In genomic region chr3:27749640-27750039, GRCh38 we compare ENCODE assay signal across 29 cellular contexts. TPM values are rescaled to one million over a fixed set of nuclear protein-coding genes. Genes with fewer than 3 reads are reported as not detected.
"Had no signal": no experiment of that assay in that cellular context is flagged by ENCODE, and none has a peak within 500 bp of the region (broad histone marks: within the 10 kb centered on the region; RNA-seq: fewer than 3 reads in every experiment).

No MANE protein-coding gene starts in this region.

- H3K4me1 ChIP-seq: SJCRH30 had no signal

- DNase-seq: activated CD4-positive, alpha-beta memory T cell treated with anti-CD3 and anti-CD28 coated beads for 36 hours; activated CD4-positive, alpha-beta T cell treated with anti-CD3 and anti-CD28 coated beads, Interleukin-2, amount 10 ng/mL, durations not matched to agents 7 days and 5 days; activated CD4-positive, CD25-positive, alpha-beta regulatory T cell treated with anti-CD3 and anti-CD28 coated beads, Interleukin-2, amount 50 U/mL, for 72 hours; activated CD8-positive, alpha-beta memory T cell treated with anti-CD3 and anti-CD28 coated beads for 24 hours; activated gamma-delta T cell; activated naive CD4-positive, alpha-beta T cell treated with anti-CD3 and anti-CD28 coated beads for 36 hours; activated T-cell treated with anti-CD3 and anti-CD28 coated beads, Interleukin-2, amount 50 U/mL, for 4 hours; brain microvascular endothelial cell; cerebellar nuclear complex; MM.1S; NCI-H1105; NCI-H1436; NCI-H1694 treated with DMSO at 0.1 percent for 48 hours; NCI-H2081; NCI-H2227 treated with DMSO at 0.1 percent for 48 hours; NCI-H446 treated with DMSO at 0.1 percent for 48 hours; NCI-H526 treated with DMSO at 0.1 percent for 48 hours; NCI-H82; Right ventricle myocardium superior; SJCRH30; T-helper 17 cell; T-helper 9 cell had no signal

- H3K27ac ChIP-seq: brain microvascular endothelial cell, KMS-11, RWPE1, SJCRH30 had no signal

- FAIRE-seq: colon had no signal

- H3K27me3 ChIP-seq: brain microvascular endothelial cell, SJCRH30 had no signal

- H3K4me2 ChIP-seq: KMS-11 had no signal

- H3K4me3 ChIP-seq: SJCRH30 had no signal

- H3K9me3 ChIP-seq: SJCRH30 had no signal

- H3K36me3 ChIP-seq: brain microvascular endothelial cell, SJCRH30 had no signal

- ATAC-seq: activated T-cell treated with anti-CD3 and anti-CD28 coated beads, Interleukin-2, amount 50 U/mL, for 4 hours; activated T-helper 17 cell treated with anti-CD3 and anti-CD28 coated beads, Interleukin-2, amount 50 U/mL, for 72 hours; T-helper 17 cell; WTC11 had no signal

RNA-seq across cellular contexts. Expression of gene EOMES, which starts 27.5 kb away (rescaled TPM):
- total RNA-seq: cardiac septum, OCI-LY7, SJCRH30 had no signal
